8 cellular contexts compared by ENCODE assay signal in genomic region chr3:63993653-63994079, GRCh38. TPM values are rescaled to one million over a fixed set of nuclear protein-coding genes. Genes with fewer than 3 reads are reported as not detected.
DNase-seq lines count a peak whose midpoint lies in the region; ATAC-seq and TF ChIP-seq lines count a peak whose summit lies in the region.

No MANE protein-coding gene starts in this region.

- no peak overlapping the region for H3K27ac ChIP-seq in gastrocnemius medialis

- H3K4me1 ChIP-seq in gastrocnemius medialis = peaks cover 0 to 3% of the 10 kb centered on the region in 2 donors

- no peaks in the 10 kb centered on the region for H3K27me3 ChIP-seq in gastrocnemius medialis

- H3K4me3 ChIP-seq in gastrocnemius medialis = no peak overlapping the region

- ATAC-seq in GM21825 (IDR thresholded peaks at IDR 0.05; ENCODE audit: unreplicated experiment) = peak; percentile 82
- ATAC-seq in gastrocnemius medialis = peak; percentile 94 to 96

- peaks cover 0 to 76% of the 10 kb centered on the region in 2 donors for H3K36me3 ChIP-seq in gastrocnemius medialis

- in situ Hi-C loops in gastrocnemius medialis (cut with MboI; ENCODE audit: low sequenced_read_pairs in 4 of 4) = no loop called here

- peak; percentile 70 for DNase-seq in GM10248 (ENCODE audit: extremely low spot score)
- peak; percentile 60 for DNase-seq in SW480 (ENCODE audit: low spot score)
- peak in 48 of 58 donors; percentile 4 to 71 (median 38) for DNase-seq in anterior cingulate cortex (lab: John Stamatoyannopoulos, UW)
- DNase-seq in hepatic stellate cell (ENCODE audit: low spot score) = peak; percentile 75
- peak; percentile 40 to 68 for DNase-seq in gastrocnemius medialis
- no peak for DNase-seq in NCI-H524 treated with DMSO at 0.1 percent for 48 hours (lab: John Stamatoyannopoulos, UW)

- TF ChIP-seq CTCF in GM10248 (IDR thresholded peaks at IDR 0.05; ENCODE audit: control extremely low read depth, extremely low read depth, low read depth, missing control alignments) (peak; percentile 89), LNCAP (IDR thresholded peaks at IDR 0.05) (peak; percentile 93), gastrocnemius medialis (IDR thresholded peaks at IDR 0.05 in 4 of 5, conservative IDR thresholded peaks at IDR 0.05 in 1 of 5) (peak; percentile 81 to 92 (median 88))

- intact Hi-C loops in gastrocnemius medialis (cut with DNase I; ENCODE audit: low total_unique reads) = loop anchor here (1.0 to 10.0 kb wide), 3 partner anchors 31 to 129 kb away; partner anchors contain the start of genes ATXN7, SCAANT1 and THOC7

- H3K9me3 ChIP-seq in gastrocnemius medialis = no peaks in the 10 kb centered on the region

- CTCF ChIA-PET in GM10248 (lab: Yijun Ruan, JAX) = interaction anchor here (1.0 to 4.4 kb wide), 19 partner anchors 10 to 642 kb away, joined by 3 to 82 read pairs (median 5); partner anchors contain the start of gene PSMD6

- POLR2A ChIA-PET in GM10248 (lab: Yijun Ruan, JAX) = no interaction called here

- TF ChIP-seq POLR2A in gastrocnemius medialis (IDR thresholded peaks at IDR 0.05) = no peak

RNA-seq across cellular contexts. Expression of gene PSMD6, which starts 29.6 kb away (rescaled TPM):
- 100 to 1,000 TPM; 150 to 220 (median 180) TPM for total RNA-seq in gastrocnemius medialis
